Comparison of ENCODE assay signal across 2 cellular contexts in the genomic region with DNA sequence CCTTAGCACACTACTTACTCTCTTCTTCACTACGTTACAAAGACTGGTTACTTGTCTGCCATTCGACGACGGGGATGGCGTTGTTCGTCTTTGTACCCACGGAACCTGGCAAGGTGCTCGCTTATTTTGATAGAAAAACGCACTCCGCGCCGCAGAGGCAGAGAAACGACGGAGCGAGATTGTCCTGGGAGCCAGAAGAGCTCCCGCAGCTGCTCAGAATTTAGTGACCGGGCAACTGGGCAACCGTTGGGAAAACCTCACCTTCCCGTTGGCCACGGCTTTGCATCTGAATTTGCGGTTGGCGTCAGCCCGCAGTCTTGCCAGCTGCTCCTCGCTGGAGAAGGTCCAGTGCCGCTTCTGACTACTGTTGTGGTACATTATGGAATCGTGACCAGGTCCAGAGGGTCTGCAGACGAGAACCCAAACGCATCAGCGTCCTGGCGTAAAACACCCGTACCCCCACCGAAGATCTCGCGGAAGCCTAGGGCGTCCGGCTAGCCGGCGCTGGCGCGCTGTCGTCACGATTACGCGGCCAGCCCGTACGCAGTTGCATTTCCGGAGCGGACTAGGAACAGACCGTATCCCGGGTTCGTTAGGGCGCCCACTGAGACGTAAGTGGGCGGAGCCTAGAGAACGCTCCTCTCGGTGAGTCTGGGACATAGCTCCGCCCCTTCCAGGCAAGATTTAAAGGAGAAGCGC.
TF ChIP-seq lines count a peak whose summit lies in the region.

A gene (minus strand): TSS at position 514 of the 699 bp plus-strand sequence. CDS start 136 bp downstream, at position 378.

TF ChIP-seq in HCT116, 20 proteins besides CTCF, POLR2A, EP300 and RAD21 (continued from another document):
- TF ChIP-seq, protein P1, sequence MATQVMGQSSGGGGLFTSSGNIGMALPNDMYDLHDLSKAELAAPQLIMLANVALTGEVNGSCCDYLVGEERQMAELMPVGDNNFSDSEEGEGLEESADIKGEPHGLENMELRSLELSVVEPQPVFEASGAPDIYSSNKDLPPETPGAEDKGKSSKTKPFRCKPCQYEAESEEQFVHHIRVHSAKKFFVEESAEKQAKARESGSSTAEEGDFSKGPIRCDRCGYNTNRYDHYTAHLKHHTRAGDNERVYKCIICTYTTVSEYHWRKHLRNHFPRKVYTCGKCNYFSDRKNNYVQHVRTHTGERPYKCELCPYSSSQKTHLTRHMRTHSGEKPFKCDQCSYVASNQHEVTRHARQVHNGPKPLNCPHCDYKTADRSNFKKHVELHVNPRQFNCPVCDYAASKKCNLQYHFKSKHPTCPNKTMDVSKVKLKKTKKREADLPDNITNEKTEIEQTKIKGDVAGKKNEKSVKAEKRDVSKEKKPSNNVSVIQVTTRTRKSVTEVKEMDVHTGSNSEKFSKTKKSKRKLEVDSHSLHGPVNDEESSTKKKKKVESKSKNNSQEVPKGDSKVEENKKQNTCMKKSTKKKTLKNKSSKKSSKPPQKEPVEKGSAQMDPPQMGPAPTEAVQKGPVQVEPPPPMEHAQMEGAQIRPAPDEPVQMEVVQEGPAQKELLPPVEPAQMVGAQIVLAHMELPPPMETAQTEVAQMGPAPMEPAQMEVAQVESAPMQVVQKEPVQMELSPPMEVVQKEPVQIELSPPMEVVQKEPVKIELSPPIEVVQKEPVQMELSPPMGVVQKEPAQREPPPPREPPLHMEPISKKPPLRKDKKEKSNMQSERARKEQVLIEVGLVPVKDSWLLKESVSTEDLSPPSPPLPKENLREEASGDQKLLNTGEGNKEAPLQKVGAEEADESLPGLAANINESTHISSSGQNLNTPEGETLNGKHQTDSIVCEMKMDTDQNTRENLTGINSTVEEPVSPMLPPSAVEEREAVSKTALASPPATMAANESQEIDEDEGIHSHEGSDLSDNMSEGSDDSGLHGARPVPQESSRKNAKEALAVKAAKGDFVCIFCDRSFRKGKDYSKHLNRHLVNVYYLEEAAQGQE (IDR thresholded peaks at IDR 0.05; ENCODE audit: low read depth): no peak
- TF ChIP-seq YY1 (IDR thresholded peaks at IDR 0.05; ENCODE audit: extremely low read depth, insufficient replicate concordance, low read depth, low read length) (peak; percentile 59), ELF1 (IDR thresholded peaks at IDR 0.05; ENCODE audit: borderline replicate concordance, low read depth) (peak; percentile 74), ZNF274 (IDR thresholded peaks at IDR 0.05; ENCODE audit: low read depth, low read length) (no peak), JUND (IDR thresholded peaks at IDR 0.05) (no peak), SP1 (IDR thresholded peaks at IDR 0.05; ENCODE audit: low read depth) (peak; percentile 82), SIN3A (IDR thresholded peaks at IDR 0.05; ENCODE audit: low read depth) (peak; percentile 85), EZH2phosphoT487 (IDR thresholded peaks at IDR 0.05; ENCODE audit: borderline replicate concordance) (no peak), SRF (IDR thresholded peaks at IDR 0.05; ENCODE audit: low read depth) (peak; percentile 74; the same call in 1 of the 2 replicates)
- TF ChIP-seq, protein P2, sequence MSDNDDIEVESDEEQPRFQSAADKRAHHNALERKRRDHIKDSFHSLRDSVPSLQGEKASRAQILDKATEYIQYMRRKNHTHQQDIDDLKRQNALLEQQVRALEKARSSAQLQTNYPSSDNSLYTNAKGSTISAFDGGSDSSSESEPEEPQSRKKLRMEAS (IDR thresholded peaks at IDR 0.05): 0 out of 2 replicates have a peak, but pooled peaks have one; percentile 38
- TF ChIP-seq, protein P3, sequence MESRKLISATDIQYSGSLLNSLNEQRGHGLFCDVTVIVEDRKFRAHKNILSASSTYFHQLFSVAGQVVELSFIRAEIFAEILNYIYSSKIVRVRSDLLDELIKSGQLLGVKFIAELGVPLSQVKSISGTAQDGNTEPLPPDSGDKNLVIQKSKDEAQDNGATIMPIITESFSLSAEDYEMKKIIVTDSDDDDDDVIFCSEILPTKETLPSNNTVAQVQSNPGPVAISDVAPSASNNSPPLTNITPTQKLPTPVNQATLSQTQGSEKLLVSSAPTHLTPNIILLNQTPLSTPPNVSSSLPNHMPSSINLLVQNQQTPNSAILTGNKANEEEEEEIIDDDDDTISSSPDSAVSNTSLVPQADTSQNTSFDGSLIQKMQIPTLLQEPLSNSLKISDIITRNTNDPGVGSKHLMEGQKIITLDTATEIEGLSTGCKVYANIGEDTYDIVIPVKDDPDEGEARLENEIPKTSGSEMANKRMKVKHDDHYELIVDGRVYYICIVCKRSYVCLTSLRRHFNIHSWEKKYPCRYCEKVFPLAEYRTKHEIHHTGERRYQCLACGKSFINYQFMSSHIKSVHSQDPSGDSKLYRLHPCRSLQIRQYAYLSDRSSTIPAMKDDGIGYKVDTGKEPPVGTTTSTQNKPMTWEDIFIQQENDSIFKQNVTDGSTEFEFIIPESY (IDR thresholded peaks at IDR 0.05; ENCODE audit: extremely low read depth, insufficient replicate concordance, low read length): peak; percentile 92

TF ChIP-seq in neural cell, 6 proteins besides CTCF, POLR2A, EP300 and RAD21 (continued from another document):
- TF ChIP-seq, protein P1 (IDR thresholded peaks at IDR 0.05; ENCODE audit: borderline replicate concordance): peak; percentile 88
- no peak for TF ChIP-seq SMC3 (conservative IDR thresholded peaks at IDR 0.05; ENCODE audit: poor library complexity)
- TF ChIP-seq EZH2 (IDR thresholded peaks at IDR 0.05; ENCODE audit: borderline replicate concordance, insufficient read depth, low read length, poor library complexity, severe bottlenecking): no peak
- peak; percentile 96 for TF ChIP-seq POLR2AphosphoS5 (IDR thresholded peaks at IDR 0.05)
- TF ChIP-seq TAF1 (IDR thresholded peaks at IDR 0.05; ENCODE audit: low read depth): peak; percentile 67
